In genomic region chr17:8124350-8125195, GRCh38 we compare ENCODE assay signal across 7 cellular contexts. TPM values are rescaled to one million over a fixed set of nuclear protein-coding genes. Genes with fewer than 3 reads are reported as not detected.
DNase-seq lines count a peak whose midpoint lies in the region; ATAC-seq, FAIRE-seq and TF ChIP-seq lines count a peak whose summit lies in the region.

No MANE protein-coding gene starts in this region.

- no peak for FAIRE-seq in K562 (lab: Jason Lieb, UNC)

- no peak for TF ChIP-seq RAD21 in K562 (CRISPR knock-in tag; conservative IDR thresholded peaks at IDR 0.05 in 1 of 2, IDR thresholded peaks at IDR 0.05 in 1 of 2)

- no peak for TF ChIP-seq EP300 in K562 (IDR thresholded peaks at IDR 0.05; ENCODE audit: low read length)

- H3K27ac ChIP-seq in K562 (ENCODE audit: extremely low read depth, low read depth, low read length) (no peak overlapping the region), mucosa of rectum (ENCODE audit: low read depth in 2 of 2, low read length in 2 of 2) (no peak overlapping the region), adrenal gland (no peak overlapping the region)

- DNase-seq in GM12865 (ENCODE audit: low read depth) = peak; percentile 42
- peak; percentile 36 for DNase-seq in NCI-H226
- DNase-seq in K562 (ENCODE audit: extremely low read depth in 1 of 4, low spot score in 3 of 4) = peak in 1 of 4 experiments; percentile 26
- DNase-seq in adrenal gland = no peak
- no peak for DNase-seq in kidney glomerular epithelial cell (lab: John Stamatoyannopoulos, UW)
- DNase-seq in GM20000 (ENCODE audit: low spot score) = no peak

- no peaks in the 10 kb centered on the region for H3K79me2 ChIP-seq in K562 (ENCODE audit: control insufficient read depth, insufficient read depth, low read length)

- intact Hi-C loops in K562 (cut with micrococcal nuclease) = loop anchor here (5.0 to 10.0 kb wide), 3 partner anchors 48 to 290 kb away; partner anchors contain the start of gene KDM6B
- intact Hi-C loops in adrenal gland (cut with DNase I) = loop anchor here in 1 of 2 donors (10.0 kb wide), 1 partner anchor 60 kb away; no protein-coding TSS in a partner anchor

- TF ChIP-seq CTCF in GM12865 (IDR thresholded peaks at IDR 0.05; ENCODE audit: insufficient read depth, low read depth, low read length, missing control alignments) (no peak), K562 (IDR thresholded peaks at IDR 0.05 in 2 of 3, conservative IDR thresholded peaks at IDR 0.05 in 1 of 3; ENCODE audit: insufficient read depth in 2 of 3, low read depth in 1 of 3, low read length in 3 of 3) (no peak), adrenal gland (IDR thresholded peaks at IDR 0.05) (no peak), GM20000 (IDR thresholded peaks at IDR 0.05; ENCODE audit: extremely low read depth, missing control alignments) (no peak)

- H3K36me3 ChIP-seq in K562 (ENCODE audit: control insufficient read depth, insufficient read depth, low read length) (no peaks in the 10 kb centered on the region), mucosa of rectum (ENCODE audit: control insufficient read depth in 2 of 2, insufficient read depth in 2 of 2, low read length in 2 of 2) (no peaks in the 10 kb centered on the region), adrenal gland (replicated peaks in 1 of 2) (no peaks in the 10 kb centered on the region)

- in situ Hi-C loops in K562 (cut with MboI) = loop anchor here (5.0 kb wide), 2 partner anchors 98 to 178 kb away; no protein-coding TSS in a partner anchor

- TF ChIP-seq POLR2A in K562 (conservative IDR thresholded peaks at IDR 0.05) = no peak
- no peak for TF ChIP-seq POLR2A in adrenal gland (IDR thresholded peaks at IDR 0.05)

- H3K4me3 ChIP-seq in GM12865 (ENCODE audit: low read depth, low read length) (peak overlapping the region; percentile 77), K562 (peak overlapping the region; percentile 73), mucosa of rectum (ENCODE audit: low read length in 2 of 2) (peak overlapping the region; percentile 68 to 87), adrenal gland (no peak overlapping the region)

- H3K4me2 ChIP-seq in K562 (ENCODE audit: insufficient read depth, low read length) = peak overlapping the region; percentile 87

- BruUV-seq in K562 (replicated peaks; lab: Mats Ljungman, UMichigan) = no TSS peak

- peaks cover 4% of the 10 kb centered on the region; the same call in 1 of the 2 replicates for H4K20me1 ChIP-seq in K562 (replicated peaks; ENCODE audit: control insufficient read depth, insufficient read depth, low read length)

- H3K9me3 ChIP-seq in K562 (replicated peaks; ENCODE audit: control insufficient read depth, insufficient read depth, low read depth, low read length) (no peaks in the 10 kb centered on the region), mucosa of rectum (ENCODE audit: control insufficient read depth in 2 of 2, low read length in 2 of 2) (no peaks in the 10 kb centered on the region), adrenal gland (replicated peaks in 1 of 3) (no peaks in the 10 kb centered on the region)

- CTCF ChIA-PET in K562 (lab: Yijun Ruan, JAX; ENCODE audit: low intra/inter-chr PET ratio) = no interaction called here

- POLR2A ChIA-PET in K562 (lab: Yijun Ruan, JAX) = interaction anchor here (0.6 to 2.1 kb wide), 5 partner anchors 10 to 164 kb away, joined by 3 to 5 read pairs (median 4); partner anchors contain the start of genes AURKB and RANGRF

- peaks cover 22 to 66% of the 10 kb centered on the region in 2 experiments for H3K4me1 ChIP-seq in K562 (replicated peaks in 1 of 2; ENCODE audit: control insufficient read depth in 2 of 2, insufficient read depth in 2 of 2, low read length in 2 of 2)
- H3K4me1 ChIP-seq in mucosa of rectum (ENCODE audit: control insufficient read depth in 2 of 2, insufficient read depth in 2 of 2, low read length in 2 of 2) = peaks cover 57 to 65% of the 10 kb centered on the region in 2 donors
- peaks cover 44 to 71% of the 10 kb centered on the region in 2 donors for H3K4me1 ChIP-seq in adrenal gland (replicated peaks in 1 of 2)

- H2AFZ ChIP-seq in K562 (ENCODE audit: low read depth, low read length) = peak overlapping the region; percentile 82; the same call in 1 of the 2 replicates

- H3K27me3 ChIP-seq in K562 (ENCODE audit: control insufficient read depth in 2 of 2, insufficient read depth in 2 of 2, low read length in 2 of 2) = 0 out of 5 replicates have a peak, but pooled peaks cover 0 to 9% of the 10 kb centered on the region in 2 experiments
- H3K27me3 ChIP-seq in mucosa of rectum (ENCODE audit: control insufficient read depth in 2 of 2, insufficient read depth in 2 of 2, low read length in 2 of 2) = peaks cover 32 to 39% of the 10 kb centered on the region in 2 donors
- peaks cover 6% of the 10 kb centered on the region for H3K27me3 ChIP-seq in adrenal gland

- H3K9ac ChIP-seq in K562 (ENCODE audit: insufficient read depth in 1 of 2, low read depth in 2 of 2, low read length in 2 of 2) (peak overlapping the region in 1 of 2 experiments; percentile 80; a peak in 2 of 4 replicates), mucosa of rectum (ENCODE audit: low read depth in 1 of 2, low read length in 2 of 2) (no peak overlapping the region)

- no peak for ATAC-seq in K562

- H3K9me1 ChIP-seq in K562 (ENCODE audit: control insufficient read depth, insufficient read depth, low read length) = no peaks in the 10 kb centered on the region

- 15% methylated on average over 22 of the region's 24 CpGs for WGBS in K562 (ENCODE audit: insufficient coverage, low coverage, missing lambda C conversion rate)
- WGBS in adrenal gland, 4 donors = 6 to 10% (median 8%) methylated on average over 14 to 24 of the region's 24 CpGs

RNA-seq across cellular contexts. Expression of gene HES7, which starts 0.7 kb away (rescaled TPM):
- total RNA-seq in K562 (2011; cell fraction: chromatin; rRNA removed; ENCODE audit: low replicate concordance) = 0.51 and 1.1 TPM in 2 replicates
- 0.92 and 1.2 TPM in 2 replicates for total RNA-seq in K562 (2011; cell fraction: nucleolus; rRNA removed)
- 0.66 and 1.3 TPM in 2 replicates for total RNA-seq in K562 (2011; cell fraction: nucleoplasm; rRNA removed)
- total RNA-seq in K562 (2014; rRNA removed) = 0.09 and 0.45 TPM in 2 replicates
- total RNA-seq in K562 (2014; rRNA removed; fragmentation: Illumina TruSeq; extraction: Trizol) = 0.22 TPM in 1 of 2 replicates, not detected in the other
- not detected in 2 replicates for total RNA-seq in K562 (2015; rRNA removed; fragmentation: Illumina TruSeq; extraction: Trizol)
- 1.1 and 2.2 TPM in 2 replicates for total RNA-seq in K562 (2021)
- 0.14 and 0.31 TPM in 2 replicates for polyA plus RNA-seq in K562 (2011; rRNA removed)
- 0.16 and 0.94 TPM in 2 replicates for polyA plus RNA-seq in K562 (2011; cell fraction: cytosol; rRNA removed)
- 1.4 and 3.3 TPM in 2 replicates for polyA plus RNA-seq in K562 (2011; cell fraction: nucleus; rRNA removed)
- 0.22 and 0.29 TPM in 2 replicates for polyA plus RNA-seq in K562 (2012)
- polyA plus RNA-seq in K562 (2014; fragmentation: Illumina TruSeq; extraction: Trizol) = 0.11 and 0.13 TPM in 2 replicates
- under 1 TPM; 0.03 to 0.06 TPM for polyA plus RNA-seq in K562 (2014; fragmentation: Nextera tagmentation; extraction: Ambion mirVana)
- polyA plus RNA-seq in K562 (2014; rRNA removed) = 0.16 and 1.7 TPM in 2 replicates
- polyA minus RNA-seq in K562 (2011; rRNA and poly(A)+ RNA removed) = 0.11 TPM in 1 of 2 replicates, not detected in the other
- not detected in 2 replicates for polyA minus RNA-seq in K562 (2011; cell fraction: cytosol; rRNA and poly(A)+ RNA removed)
- polyA minus RNA-seq in K562 (2011; cell fraction: nucleus; rRNA and poly(A)+ RNA removed) = 0.56 and 0.94 TPM in 2 replicates
- total RNA-seq in adrenal gland = under 1 TPM in 2 of 8 donors, not detected in 6; 0.29 to 0.34 TPM
- 1 to 10 TPM in 1 of 3 donors, under 1 TPM in 1, not detected in 1; 0.32 to 1.0 TPM for polyA plus RNA-seq in adrenal gland

RNA-seq across cellular contexts. Expression of gene ALOXE3, which starts 6.3 kb away (rescaled TPM):
- 0.12 TPM in 1 of 2 replicates, not detected in the other for total RNA-seq in K562 (2011; cell fraction: chromatin; rRNA removed; ENCODE audit: low replicate concordance)
- total RNA-seq in K562 (2011; cell fraction: nucleolus; rRNA removed) = not detected in 2 replicates
- not detected in 2 replicates for total RNA-seq in K562 (2011; cell fraction: nucleoplasm; rRNA removed)
- total RNA-seq in K562 (2014; rRNA removed) (not detected in 2 replicates), K562 (2014; rRNA removed; fragmentation: Illumina TruSeq; extraction: Trizol) (not detected in 2 replicates), K562 (2015; rRNA removed; fragmentation: Illumina TruSeq; extraction: Trizol) (0.04 TPM in 1 of 2 replicates, not detected in the other), K562 (2021) (not detected in 2 replicates), adrenal gland (not detected)
- polyA plus RNA-seq in K562 (2011; rRNA removed) (not detected in 2 replicates), K562 (2014; fragmentation: Illumina TruSeq; extraction: Trizol) (not detected in 2 replicates), K562 (2014; fragmentation: Nextera tagmentation; extraction: Ambion mirVana) (not detected), K562 (2014; rRNA removed) (0.04 TPM in 1 of 2 replicates, not detected in the other), adrenal gland (not detected)
- not detected in 2 replicates for polyA plus RNA-seq in K562 (2011; cell fraction: cytosol; rRNA removed)
- polyA plus RNA-seq in K562 (2011; cell fraction: nucleus; rRNA removed) = 0.03 and 0.06 TPM in 2 replicates
- 0.14 TPM in 1 of 2 replicates, not detected in the other for polyA plus RNA-seq in K562 (2012)
- not detected in 2 replicates for polyA minus RNA-seq in K562 (2011; rRNA and poly(A)+ RNA removed)
- not detected in 2 replicates for polyA minus RNA-seq in K562 (2011; cell fraction: cytosol; rRNA and poly(A)+ RNA removed)
- not detected in 2 replicates for polyA minus RNA-seq in K562 (2011; cell fraction: nucleus; rRNA and poly(A)+ RNA removed)

RNA-seq across cellular contexts. Expression of gene PER1, which starts 27.6 kb away (rescaled TPM):
- 48.2 and 140 TPM in 2 replicates for total RNA-seq in K562 (2011; cell fraction: chromatin; rRNA removed; ENCODE audit: low replicate concordance)
- total RNA-seq in K562 (2011; cell fraction: nucleolus; rRNA removed) = 69.2 and 70.9 TPM in 2 replicates
- 56.7 and 63.2 TPM in 2 replicates for total RNA-seq in K562 (2011; cell fraction: nucleoplasm; rRNA removed)
- total RNA-seq in K562 (2014; rRNA removed) (4.5 and 10.5 TPM in 2 replicates), K562 (2014; rRNA removed; fragmentation: Illumina TruSeq; extraction: Trizol) (1.3 and 2.1 TPM in 2 replicates), K562 (2015; rRNA removed; fragmentation: Illumina TruSeq; extraction: Trizol) (1.6 and 2.0 TPM in 2 replicates), K562 (2021) (24.4 and 26.0 TPM in 2 replicates), adrenal gland (100 to 1,000 TPM in 5 of 8 donors, 10 to 100 TPM in 3; 40.1 to 295 (median 108) TPM)
- polyA plus RNA-seq in K562 (2011; rRNA removed) (3.4 and 11.1 TPM in 2 replicates), K562 (2014; fragmentation: Illumina TruSeq; extraction: Trizol) (6.7 and 11.2 TPM in 2 replicates), K562 (2014; fragmentation: Nextera tagmentation; extraction: Ambion mirVana) (under 1 TPM; 0.13 to 0.25 TPM), K562 (2014; rRNA removed) (11.0 TPM in 2 replicates), adrenal gland (100 to 1,000 TPM in 2 of 3 donors, 10 to 100 TPM in 1; 12.4 to 360 (median 161) TPM)
- polyA plus RNA-seq in K562 (2011; cell fraction: cytosol; rRNA removed) = 2.9 and 4.2 TPM in 2 replicates
- polyA plus RNA-seq in K562 (2011; cell fraction: nucleus; rRNA removed) = 21.8 and 47.2 TPM in 2 replicates
- polyA plus RNA-seq in K562 (2012) = 8.0 and 12.4 TPM in 2 replicates
- polyA minus RNA-seq in K562 (2011; rRNA and poly(A)+ RNA removed) = 3.6 and 5.6 TPM in 2 replicates
- 14.1 and 21.2 TPM in 2 replicates for polyA minus RNA-seq in K562 (2011; cell fraction: cytosol; rRNA and poly(A)+ RNA removed)
- 17.4 and 17.8 TPM in 2 replicates for polyA minus RNA-seq in K562 (2011; cell fraction: nucleus; rRNA and poly(A)+ RNA removed)

RNA-seq across cellular contexts. Expression of gene ALOX12B, which starts 37.1 kb away (rescaled TPM):
- total RNA-seq in K562 (2011; cell fraction: chromatin; rRNA removed; ENCODE audit: low replicate concordance) = not detected in 2 replicates
- total RNA-seq in K562 (2011; cell fraction: nucleolus; rRNA removed) = not detected in 2 replicates
- total RNA-seq in K562 (2011; cell fraction: nucleoplasm; rRNA removed) = not detected in 2 replicates
- total RNA-seq in K562 (2014; rRNA removed) (not detected in 2 replicates), K562 (2014; rRNA removed; fragmentation: Illumina TruSeq; extraction: Trizol) (not detected in 2 replicates), K562 (2015; rRNA removed; fragmentation: Illumina TruSeq; extraction: Trizol) (not detected in 2 replicates), K562 (2021) (not detected in 2 replicates), adrenal gland (not detected)
- polyA plus RNA-seq in K562 (2011; rRNA removed) (not detected in 2 replicates), K562 (2014; fragmentation: Illumina TruSeq; extraction: Trizol) (not detected in 2 replicates), K562 (2014; fragmentation: Nextera tagmentation; extraction: Ambion mirVana) (not detected), K562 (2014; rRNA removed) (not detected in 2 replicates), adrenal gland (not detected)
- not detected in 2 replicates for polyA plus RNA-seq in K562 (2011; cell fraction: cytosol; rRNA removed)
- not detected in 2 replicates for polyA plus RNA-seq in K562 (2011; cell fraction: nucleus; rRNA removed)
- not detected in 2 replicates for polyA plus RNA-seq in K562 (2012)
- not detected in 2 replicates for polyA minus RNA-seq in K562 (2011; rRNA and poly(A)+ RNA removed)
- polyA minus RNA-seq in K562 (2011; cell fraction: cytosol; rRNA and poly(A)+ RNA removed) = not detected in 2 replicates
- polyA minus RNA-seq in K562 (2011; cell fraction: nucleus; rRNA and poly(A)+ RNA removed) = not detected in 2 replicates

RNA-seq across cellular contexts. Expression of gene VAMP2, which starts 38.2 kb away (rescaled TPM):
- total RNA-seq in K562 (2011; cell fraction: chromatin; rRNA removed; ENCODE audit: low replicate concordance) = 54.5 and 58.1 TPM in 2 replicates
- total RNA-seq in K562 (2011; cell fraction: nucleolus; rRNA removed) = 32.9 and 33.8 TPM in 2 replicates
- 75.0 and 137 TPM in 2 replicates for total RNA-seq in K562 (2011; cell fraction: nucleoplasm; rRNA removed)
- total RNA-seq in K562 (2014; rRNA removed) = 5.9 and 6.0 TPM in 2 replicates
- total RNA-seq in K562 (2014; rRNA removed; fragmentation: Illumina TruSeq; extraction: Trizol) = 4.8 and 5.5 TPM in 2 replicates
- 4.4 and 4.9 TPM in 2 replicates for total RNA-seq in K562 (2015; rRNA removed; fragmentation: Illumina TruSeq; extraction: Trizol)
- 17.5 and 23.4 TPM in 2 replicates for total RNA-seq in K562 (2021)
- 13.4 and 22.8 TPM in 2 replicates for polyA plus RNA-seq in K562 (2011; rRNA removed)
- polyA plus RNA-seq in K562 (2011; cell fraction: cytosol; rRNA removed) = 13.3 and 24.8 TPM in 2 replicates
- polyA plus RNA-seq in K562 (2011; cell fraction: nucleus; rRNA removed) = 83.4 and 84.6 TPM in 2 replicates
- polyA plus RNA-seq in K562 (2012) = 24.0 and 57.3 TPM in 2 replicates
- polyA plus RNA-seq in K562 (2014; fragmentation: Illumina TruSeq; extraction: Trizol) = 28.1 and 31.8 TPM in 2 replicates
- 1 to 10 TPM; 2.3 to 3.2 TPM for polyA plus RNA-seq in K562 (2014; fragmentation: Nextera tagmentation; extraction: Ambion mirVana)
- polyA plus RNA-seq in K562 (2014; rRNA removed) = 22.9 and 23.3 TPM in 2 replicates
- polyA minus RNA-seq in K562 (2011; rRNA and poly(A)+ RNA removed) = 4.4 and 4.6 TPM in 2 replicates
- polyA minus RNA-seq in K562 (2011; cell fraction: cytosol; rRNA and poly(A)+ RNA removed) = 4.1 and 5.7 TPM in 2 replicates
- polyA minus RNA-seq in K562 (2011; cell fraction: nucleus; rRNA and poly(A)+ RNA removed) = 10.6 and 12.4 TPM in 2 replicates
- 100 to 1,000 TPM in 2 of 8 donors, 10 to 100 TPM in 6; 18.8 to 139 (median 61.5) TPM for total RNA-seq in adrenal gland
- 100 to 1,000 TPM in 1 of 3 donors, 10 to 100 TPM in 2; 65.8 to 206 (median 81.2) TPM for polyA plus RNA-seq in adrenal gland

Comparison
In these comparisons a context has a peak if more than half of its experiments do, and no peak if none do; other contexts are left out.
1. DNase-seq: peak in GM12865 (single experiment) and NCI-H226 (single experiment); none in adrenal gland (0 of 7), kidney glomerular epithelial cell (single experiment) and GM20000 (single experiment).
2. H3K4me3 ChIP-seq: peak in GM12865 (single experiment), K562 (single experiment) and mucosa of rectum (2 of 2); none in adrenal gland (0 of 4).